ENCODE assay signal across 30 cellular contexts in genomic region chr9:81128701-81129100, GRCh38.
"Had no signal": no experiment of that assay in that cellular context is flagged by ENCODE, and none has a peak within 500 bp of the region (broad histone marks: within the 10 kb centered on the region; RNA-seq: fewer than 3 reads in every experiment).

No MANE protein-coding gene starts in this region.

- H3K36me3 Mint-ChIP-seq: activated naive CD8-positive, alpha-beta T cell; brain had no signal

- H3K4me3 Mint-ChIP-seq: activated B cell treated with CpG ODN at 0.5 μM for 24 hours; activated CD8-positive, alpha-beta T cell treated with anti-CD3 and anti-CD28 coated beads for 36 hours; activated naive CD8-positive, alpha-beta T cell; activated T-cell treated with anti-CD3 and anti-CD28 coated beads, Interleukin-2, amount 50 U/mL, for 4 hours; activated T-helper 17 cell treated with anti-CD3 and anti-CD28 coated beads, Interleukin-2, amount 50 U/mL, for 72 hours; brain; T-helper 17 cell; T-helper 2 cell treated with Interferon-gamma antibody and Interleukin-4, amounts not matched to agents 5 μg/mL and 100 μg/mL, for 36 hours had no signal

- FAIRE-seq: endometrium had no signal

- H3K4me3 ChIP-seq: breast epithelium, cardiac muscle cell, colonic mucosa, gastrocnemius medialis had no signal

- H3K4me1 Mint-ChIP-seq: activated B cell treated with CpG ODN at 0.5 μM for 24 hours; activated T-helper 17 cell treated with anti-CD3 and anti-CD28 coated beads, Interleukin-2, amount 50 U/mL, for 72 hours; brain; T-helper 17 cell had no signal

- H3K27ac Mint-ChIP-seq: activated B cell treated with CpG ODN at 0.5 μM for 24 hours; activated CD8-positive, alpha-beta T cell treated with anti-CD3 and anti-CD28 coated beads for 36 hours; activated naive CD8-positive, alpha-beta T cell; activated T-helper 17 cell treated with anti-CD3 and anti-CD28 coated beads, Interleukin-2, amount 50 U/mL, for 72 hours; brain; T-helper 17 cell; T-helper 2 cell treated with Interferon-gamma antibody and Interleukin-4, amounts not matched to agents 5 μg/mL and 100 μg/mL, for 36 hours had no signal

- H3K27ac ChIP-seq: breast epithelium, cardiac muscle cell, colonic mucosa, foreskin keratinocyte, gastrocnemius medialis, WERI-Rb-1 had no signal

- H3K4me1 ChIP-seq: breast epithelium, colonic mucosa, gastrocnemius medialis had no signal

- H3K27me3 Mint-ChIP-seq: activated B cell treated with CpG ODN at 0.5 μM for 24 hours; activated CD8-positive, alpha-beta T cell treated with anti-CD3 and anti-CD28 coated beads for 36 hours; activated T-helper 17 cell treated with anti-CD3 and anti-CD28 coated beads, Interleukin-2, amount 50 U/mL, for 72 hours; T-helper 17 cell had no signal

- H3K27me3 ChIP-seq: breast epithelium, cardiac muscle cell, colonic mucosa, foreskin keratinocyte, gastrocnemius medialis had no signal

- H3K9me3 ChIP-seq: breast epithelium, colonic mucosa, gastrocnemius medialis had no signal

- DNase-seq: activated B cell treated with CpG ODN at 0.5 μM for 24 hours; activated CD4-positive, alpha-beta T cell treated with anti-CD3 and anti-CD28 coated beads for 48 hours; activated CD4-positive, alpha-beta T cell treated with anti-CD3 and anti-CD28 coated beads, Interleukin-2, amount 50 U/mL, for 1 hour; activated CD4-positive, alpha-beta T cell treated with anti-CD3 and anti-CD28 coated beads, Interleukin-2, amount 50 U/mL, for 48 hours; activated CD8-positive, alpha-beta memory T cell treated with anti-CD3 and anti-CD28 coated beads for 24 hours; activated CD8-positive, alpha-beta T cell treated with anti-CD3 and anti-CD28 coated beads for 36 hours; activated effector memory CD4-positive, alpha-beta T cell treated with Interleukin-2 at 50 U/mL for 16 hours; activated gamma-delta T cell treated with Interleukin-2 at 50 U/mL for 16 hours; activated naive CD4-positive, alpha-beta T cell treated with anti-CD3 and anti-CD28 coated beads, Interleukin-2, amount 50 U/mL, for 16 hours; activated naive CD4-positive, alpha-beta T cell treated with Interleukin-2 at 50 U/mL for 16 hours; activated T-cell treated with anti-CD3 and anti-CD28 coated beads, Interleukin-2, amount 50 U/mL, for 4 hours; amniotic stem cell; anterior cingulate cortex; central memory CD4-positive, alpha-beta T cell; cerebellar nuclear complex; colonic mucosa; effector CD8-positive, alpha-beta T cell; foreskin keratinocyte; gastrocnemius medialis; T-helper 1 cell; T-helper 17 cell; T1000; WERI-Rb-1 had no signal

- H3K36me3 ChIP-seq: breast epithelium, cardiac muscle cell, colonic mucosa, gastrocnemius medialis, WERI-Rb-1 had no signal
